27 cellular contexts compared by ENCODE assay signal in genomic region chr1:172727275-172727674, GRCh38.
"Had no signal": no experiment of that assay in that cellular context is flagged by ENCODE, and none has a peak within 500 bp of the region (broad histone marks: within the 10 kb centered on the region; RNA-seq: fewer than 3 reads in every experiment).

No MANE protein-coding gene starts in this region.

- H3K9ac ChIP-seq: neural progenitor cell had no signal

- H3K4me1 ChIP-seq: colonic mucosa, esophagus muscularis mucosa, gastroesophageal sphincter, neural progenitor cell, psoas muscle, tibial nerve had no signal

- H3K27ac Mint-ChIP-seq: dendritic cell treated with granulocyte-macrophage colony-stimulating factor and Interleukin-4, amounts not matched to agents 40 ng/mL and 50 ng/mL, for 4 days; endodermal cell; mesothelial cell of epicardium; nephron; neural progenitor cell had no signal

- H3K27me3 ChIP-seq: colonic mucosa, esophagus muscularis mucosa, foreskin keratinocyte, gastroesophageal sphincter, heart left ventricle, hepatocyte, left lung, neural progenitor cell, ovary, spleen had no signal

- H3K4me3 Mint-ChIP-seq: dendritic cell treated with granulocyte-macrophage colony-stimulating factor and Interleukin-4, amounts not matched to agents 40 ng/mL and 50 ng/mL, for 4 days; endodermal cell; mesothelial cell of epicardium; nephron; neural progenitor cell; stimulated activated memory B cell treated with anti-CD40 and anti-IgM and Interleukin-4, amounts not matched to agents 10 μg/mL and 1 μg/mL and 100 μg/mL, for 72 hours had no signal

- H3K27me3 Mint-ChIP-seq: dendritic cell treated with granulocyte-macrophage colony-stimulating factor and Interleukin-4, amounts not matched to agents 40 ng/mL and 50 ng/mL, for 4 days; naive B cell; stimulated activated memory B cell treated with anti-CD40 and anti-IgM and Interleukin-4, amounts not matched to agents 10 μg/mL and 1 μg/mL and 100 μg/mL, for 72 hours had no signal

- H3K4me3 ChIP-seq: colonic mucosa, esophagus muscularis mucosa, gastroesophageal sphincter, heart left ventricle, hepatocyte, left lung, mucosa of descending colon, neural progenitor cell, ovary, psoas muscle, skin epidermis, spleen, thoracic aorta, tibial nerve had no signal

- H3K4me2 ChIP-seq: hepatocyte, neural progenitor cell had no signal

- H3K4me1 Mint-ChIP-seq: endodermal cell, neural progenitor cell had no signal

- H3K36me3 Mint-ChIP-seq: naive B cell; neural progenitor cell; stimulated activated memory B cell treated with anti-CD40 and anti-IgM and Interleukin-4, amounts not matched to agents 10 μg/mL and 1 μg/mL and 100 μg/mL, for 72 hours had no signal

- FAIRE-seq: kidney had no signal

- H3K27ac ChIP-seq: colonic mucosa, epithelial cell of prostate, esophagus muscularis mucosa, foreskin keratinocyte, gastroesophageal sphincter, heart left ventricle, hepatocyte, left lung, neural progenitor cell, ovary, psoas muscle, skin epidermis, spleen, thoracic aorta, tibial nerve had no signal

- H3K36me3 ChIP-seq: colonic mucosa, esophagus muscularis mucosa, gastroesophageal sphincter, heart left ventricle, left lung, neural progenitor cell, ovary, spleen, thoracic aorta, tibial nerve had no signal

- H3K9me3 ChIP-seq: colonic mucosa, esophagus muscularis mucosa, gastroesophageal sphincter, mucosa of descending colon, ovary had no signal

- ATAC-seq: gastroesophageal sphincter; heart left ventricle; psoas muscle; stimulated activated memory B cell treated with anti-CD40 and anti-IgM and Interleukin-4, amounts not matched to agents 10 μg/mL and 1 μg/mL and 100 μg/mL, for 72 hours had no signal

- DNase-seq: colonic mucosa; effector CD8-positive, alpha-beta T cell; foreskin keratinocyte; heart left ventricle; kidney; left lung; naive B cell; nucleus accumbens; ovary; posterior cingulate gyrus; psoas muscle; spleen; substantia nigra had no signal

- H2AFZ ChIP-seq: hepatocyte, neural progenitor cell had no signal

- H3K79me2 ChIP-seq: hepatocyte had no signal
